Comparison of ENCODE assay signal across 1 cellular context in the genomic region with DNA sequence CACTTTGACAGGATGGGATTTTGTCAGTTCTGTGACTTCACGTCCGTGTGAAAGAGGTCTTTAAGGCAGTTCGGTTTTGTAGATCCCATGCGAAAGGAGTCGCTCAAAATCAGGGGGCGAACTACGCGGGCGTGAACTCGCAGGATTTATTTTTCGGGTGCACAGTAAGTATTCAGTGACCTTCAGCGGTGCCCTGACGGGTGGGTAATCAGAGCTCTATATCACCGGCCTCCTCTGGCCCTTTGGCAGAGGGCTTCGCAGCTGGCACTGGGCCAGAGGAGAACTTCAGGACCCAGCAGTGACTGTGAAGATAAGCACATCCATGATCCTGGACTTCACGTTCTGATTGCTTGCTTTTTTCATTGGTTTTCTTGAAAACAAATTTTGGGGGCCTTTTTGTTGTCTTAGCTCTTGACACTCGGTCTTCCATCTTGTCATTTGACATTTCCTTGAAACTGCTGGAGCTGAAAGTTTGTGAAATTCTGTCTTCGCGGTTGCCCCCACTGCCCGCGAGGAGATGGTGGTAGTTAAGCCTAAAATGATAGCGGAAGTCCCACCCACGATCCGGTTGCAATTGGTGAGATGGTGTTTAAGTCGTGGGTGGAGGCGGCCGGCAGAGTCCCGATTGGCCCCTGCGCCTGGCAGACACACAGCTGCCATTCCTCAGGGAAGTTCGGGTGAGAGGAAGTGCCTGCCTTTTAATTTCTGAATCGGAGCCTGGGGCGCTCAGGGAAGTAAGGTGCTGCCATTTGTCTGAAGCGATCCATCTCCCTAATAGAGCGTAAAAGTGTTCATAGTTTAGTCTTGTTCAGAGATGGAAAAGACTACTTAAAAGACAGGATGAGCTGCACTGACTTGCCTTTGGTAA.
A peak's percentile ranks its signal among the peaks of the same experiment; 100 is the strongest.
TF ChIP-seq lines count a peak whose summit lies in the region.

A gene (minus strand): TSS at position 535 of the 868 bp plus-strand sequence. CDS start 872 bp downstream, outside the sequence.

TF ChIP-seq in K562, 482 proteins besides CTCF, POLR2A, EP300 and RAD21 (continued from another document and continues in another):
- TF ChIP-seq, protein P1, sequence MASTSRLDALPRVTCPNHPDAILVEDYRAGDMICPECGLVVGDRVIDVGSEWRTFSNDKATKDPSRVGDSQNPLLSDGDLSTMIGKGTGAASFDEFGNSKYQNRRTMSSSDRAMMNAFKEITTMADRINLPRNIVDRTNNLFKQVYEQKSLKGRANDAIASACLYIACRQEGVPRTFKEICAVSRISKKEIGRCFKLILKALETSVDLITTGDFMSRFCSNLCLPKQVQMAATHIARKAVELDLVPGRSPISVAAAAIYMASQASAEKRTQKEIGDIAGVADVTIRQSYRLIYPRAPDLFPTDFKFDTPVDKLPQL (IDR thresholded peaks at IDR 0.05; ENCODE audit: extremely low read depth, insufficient read length) = no peak
- TF ChIP-seq, protein P2, sequence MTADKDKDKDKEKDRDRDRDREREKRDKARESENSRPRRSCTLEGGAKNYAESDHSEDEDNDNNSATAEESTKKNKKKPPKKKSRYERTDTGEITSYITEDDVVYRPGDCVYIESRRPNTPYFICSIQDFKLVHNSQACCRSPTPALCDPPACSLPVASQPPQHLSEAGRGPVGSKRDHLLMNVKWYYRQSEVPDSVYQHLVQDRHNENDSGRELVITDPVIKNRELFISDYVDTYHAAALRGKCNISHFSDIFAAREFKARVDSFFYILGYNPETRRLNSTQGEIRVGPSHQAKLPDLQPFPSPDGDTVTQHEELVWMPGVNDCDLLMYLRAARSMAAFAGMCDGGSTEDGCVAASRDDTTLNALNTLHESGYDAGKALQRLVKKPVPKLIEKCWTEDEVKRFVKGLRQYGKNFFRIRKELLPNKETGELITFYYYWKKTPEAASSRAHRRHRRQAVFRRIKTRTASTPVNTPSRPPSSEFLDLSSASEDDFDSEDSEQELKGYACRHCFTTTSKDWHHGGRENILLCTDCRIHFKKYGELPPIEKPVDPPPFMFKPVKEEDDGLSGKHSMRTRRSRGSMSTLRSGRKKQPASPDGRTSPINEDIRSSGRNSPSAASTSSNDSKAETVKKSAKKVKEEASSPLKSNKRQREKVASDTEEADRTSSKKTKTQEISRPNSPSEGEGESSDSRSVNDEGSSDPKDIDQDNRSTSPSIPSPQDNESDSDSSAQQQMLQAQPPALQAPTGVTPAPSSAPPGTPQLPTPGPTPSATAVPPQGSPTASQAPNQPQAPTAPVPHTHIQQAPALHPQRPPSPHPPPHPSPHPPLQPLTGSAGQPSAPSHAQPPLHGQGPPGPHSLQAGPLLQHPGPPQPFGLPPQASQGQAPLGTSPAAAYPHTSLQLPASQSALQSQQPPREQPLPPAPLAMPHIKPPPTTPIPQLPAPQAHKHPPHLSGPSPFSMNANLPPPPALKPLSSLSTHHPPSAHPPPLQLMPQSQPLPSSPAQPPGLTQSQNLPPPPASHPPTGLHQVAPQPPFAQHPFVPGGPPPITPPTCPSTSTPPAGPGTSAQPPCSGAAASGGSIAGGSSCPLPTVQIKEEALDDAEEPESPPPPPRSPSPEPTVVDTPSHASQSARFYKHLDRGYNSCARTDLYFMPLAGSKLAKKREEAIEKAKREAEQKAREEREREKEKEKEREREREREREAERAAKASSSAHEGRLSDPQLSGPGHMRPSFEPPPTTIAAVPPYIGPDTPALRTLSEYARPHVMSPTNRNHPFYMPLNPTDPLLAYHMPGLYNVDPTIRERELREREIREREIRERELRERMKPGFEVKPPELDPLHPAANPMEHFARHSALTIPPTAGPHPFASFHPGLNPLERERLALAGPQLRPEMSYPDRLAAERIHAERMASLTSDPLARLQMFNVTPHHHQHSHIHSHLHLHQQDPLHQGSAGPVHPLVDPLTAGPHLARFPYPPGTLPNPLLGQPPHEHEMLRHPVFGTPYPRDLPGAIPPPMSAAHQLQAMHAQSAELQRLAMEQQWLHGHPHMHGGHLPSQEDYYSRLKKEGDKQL (CRISPR knock-in tag; IDR thresholded peaks at IDR 0.05; ENCODE audit: borderline replicate concordance) = no peak
- TF ChIP-seq, protein P3, sequence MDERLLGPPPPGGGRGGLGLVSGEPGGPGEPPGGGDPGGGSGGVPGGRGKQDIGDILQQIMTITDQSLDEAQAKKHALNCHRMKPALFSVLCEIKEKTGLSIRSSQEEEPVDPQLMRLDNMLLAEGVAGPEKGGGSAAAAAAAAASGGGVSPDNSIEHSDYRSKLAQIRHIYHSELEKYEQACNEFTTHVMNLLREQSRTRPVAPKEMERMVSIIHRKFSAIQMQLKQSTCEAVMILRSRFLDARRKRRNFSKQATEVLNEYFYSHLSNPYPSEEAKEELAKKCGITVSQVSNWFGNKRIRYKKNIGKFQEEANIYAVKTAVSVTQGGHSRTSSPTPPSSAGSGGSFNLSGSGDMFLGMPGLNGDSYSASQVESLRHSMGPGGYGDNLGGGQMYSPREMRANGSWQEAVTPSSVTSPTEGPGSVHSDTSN (CRISPR knock-in tag; IDR thresholded peaks at IDR 0.05; ENCODE audit: low read depth) = peak; percentile 30; the same call in 1 of the 2 replicates
- TF ChIP-seq, protein P3 (tag; conservative IDR thresholded peaks at IDR 0.05; ENCODE audit: low read depth) = peak; percentile 97
- no peak for TF ChIP-seq TAF7 (tag; IDR thresholded peaks at IDR 0.05)
- TF ChIP-seq POLR2AphosphoS2 (IDR thresholded peaks at IDR 0.05; ENCODE audit: low read length) = peak; percentile 71; the same call in 1 of the 2 replicates
- TF ChIP-seq ZNF311 (CRISPR knock-in tag; IDR thresholded peaks at IDR 0.05) = peak; percentile 68; the same call in 1 of the 2 replicates
- 0 out of 4 replicates have a peak, but pooled peaks of 1 of the 2 experiments have one; percentile 18 for TF ChIP-seq ARNT (IDR thresholded peaks at IDR 0.05)
- TF ChIP-seq ATF7 (IDR thresholded peaks at IDR 0.05) = peak; percentile 57; the same call in 1 of the 2 replicates
- peak; percentile 73; the same call in 1 of the 2 replicates for TF ChIP-seq TCFL5 (CRISPR knock-in tag; conservative IDR thresholded peaks at IDR 0.05)
- TF ChIP-seq, protein P4, sequence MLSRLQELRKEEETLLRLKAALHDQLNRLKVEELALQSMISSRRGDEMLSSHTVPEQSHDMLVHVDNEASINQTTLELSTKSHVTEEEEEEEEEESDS (CRISPR knock-in tag; IDR thresholded peaks at IDR 0.05) = no peak
- 0 out of 2 replicates have a peak, but pooled peaks have one; percentile 15 for TF ChIP-seq TCF3 (CRISPR knock-in tag; IDR thresholded peaks at IDR 0.05)
- 0 out of 2 replicates have a peak, but pooled peaks have one; percentile 72 for TF ChIP-seq KLF6 (CRISPR knock-in tag; IDR thresholded peaks at IDR 0.05; ENCODE audit: borderline replicate concordance)
- no peak for TF ChIP-seq ZNF408 (CRISPR knock-in tag; IDR thresholded peaks at IDR 0.05; ENCODE audit: low read depth)
- no peak for TF ChIP-seq ZNF830 (CRISPR knock-in tag; IDR thresholded peaks at IDR 0.05)
- TF ChIP-seq SMAD3 (CRISPR knock-in tag; conservative IDR thresholded peaks at IDR 0.05) = 0 out of 2 replicates have a peak, but pooled peaks have one; percentile 45
- no peak for TF ChIP-seq ZNF695 (CRISPR knock-in tag; IDR thresholded peaks at IDR 0.05)
- peak; percentile 48; the same call in 1 of the 2 replicates for TF ChIP-seq ESRRA (IDR thresholded peaks at IDR 0.05; ENCODE audit: borderline replicate concordance, low read depth)
- TF ChIP-seq NEUROD1 (IDR thresholded peaks at IDR 0.05; ENCODE audit: borderline replicate concordance, low read depth, low read length, partially characterized antibody) = peak; percentile 42
- TF ChIP-seq, protein P5, sequence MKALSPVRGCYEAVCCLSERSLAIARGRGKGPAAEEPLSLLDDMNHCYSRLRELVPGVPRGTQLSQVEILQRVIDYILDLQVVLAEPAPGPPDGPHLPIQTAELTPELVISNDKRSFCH (CRISPR knock-in tag; IDR thresholded peaks at IDR 0.05) = no peak
- TF ChIP-seq, protein P5 (tag; IDR thresholded peaks at IDR 0.05) = peak; percentile 83; the same call in 1 of the 2 replicates
- TF ChIP-seq KDM1A (IDR thresholded peaks at IDR 0.05) = 0 out of 4 replicates have a peak, but pooled peaks of 1 of the 2 experiments have one; percentile 10
- no peak for TF ChIP-seq HDGF (IDR thresholded peaks at IDR 0.05)
- peak; percentile 93 for TF ChIP-seq SMAD1 (IDR thresholded peaks at IDR 0.05; ENCODE audit: low read depth, low read length, partially characterized antibody)
- no peak for TF ChIP-seq ZNF76 (CRISPR knock-in tag; IDR thresholded peaks at IDR 0.05; ENCODE audit: borderline replicate concordance)
- TF ChIP-seq SIN3A (IDR thresholded peaks at IDR 0.05; ENCODE audit: borderline replicate concordance in 2 of 2, control insufficient read depth in 1 of 2, low read depth in 2 of 2, low read length in 2 of 2) = peak; percentile 36 to 73; a peak in 2 of 4 replicates
- no peak for TF ChIP-seq HDAC6 (IDR thresholded peaks at IDR 0.05; ENCODE audit: low read depth, low read length)
- TF ChIP-seq, protein P6, sequence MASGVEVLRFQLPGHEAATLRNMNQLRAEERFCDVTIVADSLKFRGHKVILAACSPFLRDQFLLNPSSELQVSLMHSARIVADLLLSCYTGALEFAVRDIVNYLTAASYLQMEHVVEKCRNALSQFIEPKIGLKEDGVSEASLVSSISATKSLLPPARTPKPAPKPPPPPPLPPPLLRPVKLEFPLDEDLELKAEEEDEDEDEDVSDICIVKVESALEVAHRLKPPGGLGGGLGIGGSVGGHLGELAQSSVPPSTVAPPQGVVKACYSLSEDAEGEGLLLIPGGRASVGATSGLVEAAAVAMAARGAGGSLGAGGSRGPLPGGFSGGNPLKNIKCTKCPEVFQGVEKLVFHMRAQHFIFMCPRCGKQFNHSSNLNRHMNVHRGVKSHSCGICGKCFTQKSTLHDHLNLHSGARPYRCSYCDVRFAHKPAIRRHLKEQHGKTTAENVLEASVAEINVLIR (CRISPR knock-in tag; IDR thresholded peaks at IDR 0.05) = no peak
- TF ChIP-seq, protein P7, sequence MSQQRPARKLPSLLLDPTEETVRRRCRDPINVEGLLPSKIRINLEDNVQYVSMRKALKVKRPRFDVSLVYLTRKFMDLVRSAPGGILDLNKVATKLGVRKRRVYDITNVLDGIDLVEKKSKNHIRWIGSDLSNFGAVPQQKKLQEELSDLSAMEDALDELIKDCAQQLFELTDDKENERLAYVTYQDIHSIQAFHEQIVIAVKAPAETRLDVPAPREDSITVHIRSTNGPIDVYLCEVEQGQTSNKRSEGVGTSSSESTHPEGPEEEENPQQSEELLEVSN (IDR thresholded peaks at IDR 0.05; ENCODE audit: borderline replicate concordance in 1 of 2, extremely low read depth in 1 of 2, insufficient read depth in 1 of 2, insufficient read length in 1 of 2, low read depth in 1 of 2, low read length in 1 of 2, poor library complexity in 1 of 2, severe bottlenecking in 1 of 2) = peak in 1 of 2 experiments; percentile 14
- TF ChIP-seq, protein P8, sequence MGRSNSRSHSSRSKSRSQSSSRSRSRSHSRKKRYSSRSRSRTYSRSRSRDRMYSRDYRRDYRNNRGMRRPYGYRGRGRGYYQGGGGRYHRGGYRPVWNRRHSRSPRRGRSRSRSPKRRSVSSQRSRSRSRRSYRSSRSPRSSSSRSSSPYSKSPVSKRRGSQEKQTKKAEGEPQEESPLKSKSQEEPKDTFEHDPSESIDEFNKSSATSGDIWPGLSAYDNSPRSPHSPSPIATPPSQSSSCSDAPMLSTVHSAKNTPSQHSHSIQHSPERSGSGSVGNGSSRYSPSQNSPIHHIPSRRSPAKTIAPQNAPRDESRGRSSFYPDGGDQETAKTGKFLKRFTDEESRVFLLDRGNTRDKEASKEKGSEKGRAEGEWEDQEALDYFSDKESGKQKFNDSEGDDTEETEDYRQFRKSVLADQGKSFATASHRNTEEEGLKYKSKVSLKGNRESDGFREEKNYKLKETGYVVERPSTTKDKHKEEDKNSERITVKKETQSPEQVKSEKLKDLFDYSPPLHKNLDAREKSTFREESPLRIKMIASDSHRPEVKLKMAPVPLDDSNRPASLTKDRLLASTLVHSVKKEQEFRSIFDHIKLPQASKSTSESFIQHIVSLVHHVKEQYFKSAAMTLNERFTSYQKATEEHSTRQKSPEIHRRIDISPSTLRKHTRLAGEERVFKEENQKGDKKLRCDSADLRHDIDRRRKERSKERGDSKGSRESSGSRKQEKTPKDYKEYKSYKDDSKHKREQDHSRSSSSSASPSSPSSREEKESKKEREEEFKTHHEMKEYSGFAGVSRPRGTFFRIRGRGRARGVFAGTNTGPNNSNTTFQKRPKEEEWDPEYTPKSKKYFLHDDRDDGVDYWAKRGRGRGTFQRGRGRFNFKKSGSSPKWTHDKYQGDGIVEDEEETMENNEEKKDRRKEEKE (IDR thresholded peaks at IDR 0.05; ENCODE audit: borderline replicate concordance in 1 of 2, control insufficient read depth in 1 of 2, low read depth in 2 of 2, low read length in 1 of 2) = no peak
- TF ChIP-seq POLR3G (IDR thresholded peaks at IDR 0.05; ENCODE audit: extremely low read depth, insufficient read length, insufficient replicate concordance) = no peak
- TF ChIP-seq HNRNPK (IDR thresholded peaks at IDR 0.05; ENCODE audit: low read depth, low read length, poor library complexity, severe bottlenecking) = no peak
- no peak for TF ChIP-seq CBX5 (IDR thresholded peaks at IDR 0.05; ENCODE audit: borderline replicate concordance, low read depth)
- TF ChIP-seq ETV1 (tag; conservative IDR thresholded peaks at IDR 0.05; ENCODE audit: low read depth) = peak; percentile 40; the same call in 1 of the 2 replicates
- no peak for TF ChIP-seq ZNF140 (CRISPR knock-in tag; IDR thresholded peaks at IDR 0.05)
- TF ChIP-seq ATF1 (CRISPR knock-in tag; IDR thresholded peaks at IDR 0.05) = no peak
- TF ChIP-seq ATF1 (tag; IDR thresholded peaks at IDR 0.05) = peak; percentile 75
- no peak for TF ChIP-seq SETDB1 (IDR thresholded peaks at IDR 0.05; ENCODE audit: low read length)
- no peak for TF ChIP-seq ZC3H8 (IDR thresholded peaks at IDR 0.05)
- no peak for TF ChIP-seq CCAR2 (IDR thresholded peaks at IDR 0.05; ENCODE audit: low read depth, low read length)
- TF ChIP-seq POLR2G (IDR thresholded peaks at IDR 0.05; ENCODE audit: low read depth, low read length) = peak; percentile 61
- peak; percentile 92 for TF ChIP-seq GABPB1 (CRISPR knock-in tag; IDR thresholded peaks at IDR 0.05)
- TF ChIP-seq NFE2L1 (tag; IDR thresholded peaks at IDR 0.05; ENCODE audit: borderline replicate concordance, low read depth) = no peak
- TF ChIP-seq SLC30A9 (CRISPR knock-in tag; IDR thresholded peaks at IDR 0.05) = no peak
- TF ChIP-seq CREM (IDR thresholded peaks at IDR 0.05; ENCODE audit: low read depth) = peak; percentile 62
- TF ChIP-seq ZNF589 (CRISPR knock-in tag; IDR thresholded peaks at IDR 0.05; ENCODE audit: low read depth) = no peak
- no peak for TF ChIP-seq NR2C2 (CRISPR knock-in tag; IDR thresholded peaks at IDR 0.05)
- TF ChIP-seq NR2C2 (tag; IDR thresholded peaks at IDR 0.05) = peak; percentile 81; the same call in 1 of the 2 replicates
- 0 out of 2 replicates have a peak, but pooled peaks have one; percentile 70 for TF ChIP-seq ERF (CRISPR knock-in tag; IDR thresholded peaks at IDR 0.05)
- TF ChIP-seq FOXP1 (CRISPR knock-in tag; IDR thresholded peaks at IDR 0.05) = no peak
